8 cellular contexts compared by ENCODE assay signal in genomic region chr2:208040199-208041171, GRCh38. TPM values are rescaled to one million over a fixed set of nuclear protein-coding genes. Genes with fewer than 3 reads are reported as not detected.
A peak's percentile ranks its signal among the peaks of the same experiment; 100 is the strongest.
DNase-seq lines count a peak whose midpoint lies in the region; ATAC-seq and TF ChIP-seq lines count a peak whose summit lies in the region.

No MANE protein-coding gene starts in this region.

- H3K4me2 ChIP-seq in OCI-LY3 (ENCODE audit: low read length): peak overlapping the region; percentile 10; the same call in 1 of the 2 replicates

- H4K20me1 ChIP-seq in OCI-LY3 (ENCODE audit: insufficient read depth, low read length): no peaks in the 10 kb centered on the region

- peak; percentile 74 for ATAC-seq in CD4-positive, alpha-beta T cell (ENCODE audit: poor library complexity)
- ATAC-seq in GM19324 (IDR thresholded peaks at IDR 0.05; ENCODE audit: low FRiP score, unreplicated experiment) (peak; percentile 80), HG03342 (IDR thresholded peaks at IDR 0.05; ENCODE audit: unreplicated experiment) (peak; percentile 68)
- peak; percentile 68 to 71 for ATAC-seq in natural killer cell treated with Interleukin-12 subunit alpha and Interleukin-12 subunit beta and Interleukin-15 and Interleukin-18, amount 100 ng/mL, for 72 hours

- 35 to 40% (median 36%) methylated on average over 8 of the region's 8 CpGs for WGBS in stomach, 5 donors

- peak; percentile 62 for TF ChIP-seq CTCF in CD4-positive, alpha-beta T cell (IDR thresholded peaks at IDR 0.05)
- TF ChIP-seq CTCF in OCI-LY3 (IDR thresholded peaks at IDR 0.05; ENCODE audit: low read depth, low read length) (peak; percentile 86), stomach (IDR thresholded peaks at IDR 0.05) (peak in 5 of 7 experiments; percentile 49 to 71 (median 64))

- no peaks in the 10 kb centered on the region for H3K36me3 ChIP-seq in OCI-LY3 (replicated peaks; ENCODE audit: low read depth, low read length)
- no peaks in the 10 kb centered on the region for H3K36me3 ChIP-seq in stomach

- no peaks in the 10 kb centered on the region for H3K4me1 Mint-ChIP-seq in CD4-positive, alpha-beta T cell (ENCODE audit: low read depth)
- H3K4me1 Mint-ChIP-seq in natural killer cell treated with Interleukin-12 subunit alpha and Interleukin-12 subunit beta and Interleukin-15 and Interleukin-18, amount 100 ng/mL, for 72 hours (ENCODE audit: low read depth in 2 of 2): peaks cover 0 to 2% of the 10 kb centered on the region in 2 donors

- CTCF ChIA-PET in CD4-positive, alpha-beta T cell (lab: Charles Lee): interaction anchor here (0.7 to 1.5 kb wide), 10 partner anchors 9 to 1346 kb away, joined by 3 to 4 read pairs (median 3); partner anchors contain the start of genes CCNYL1 and PLEKHM3

- H3K27ac Mint-ChIP-seq in CD4-positive, alpha-beta T cell: no peak overlapping the region
- no peak overlapping the region for H3K27ac Mint-ChIP-seq in natural killer cell treated with Interleukin-12 subunit alpha and Interleukin-12 subunit beta and Interleukin-15 and Interleukin-18, amount 100 ng/mL, for 72 hours

- no peaks in the 10 kb centered on the region for H3K9me3 ChIP-seq in CD4-positive, alpha-beta T cell (ENCODE audit: control insufficient read depth, low read length)
- H3K9me3 ChIP-seq in OCI-LY3 (ENCODE audit: insufficient read depth, low read length): no peaks in the 10 kb centered on the region
- no peaks in the 10 kb centered on the region for H3K9me3 ChIP-seq in stomach

- H3K79me2 ChIP-seq in OCI-LY3 (ENCODE audit: low read length): no peaks in the 10 kb centered on the region

- H3K36me3 Mint-ChIP-seq in CD4-positive, alpha-beta T cell (ENCODE audit: low read depth): no peaks in the 10 kb centered on the region
- no peaks in the 10 kb centered on the region for H3K36me3 Mint-ChIP-seq in natural killer cell treated with Interleukin-12 subunit alpha and Interleukin-12 subunit beta and Interleukin-15 and Interleukin-18, amount 100 ng/mL, for 72 hours

- intact Hi-C loops in CD4-positive, alpha-beta T cell (cut with DNase I, micrococcal nuclease): loop anchor here in 1 of 2 experiments (1.0 to 5.0 kb wide), 2 partner anchors 294 to 413 kb away; partner anchors contain the start of gene METTL21A
- intact Hi-C loops in stomach (cut with DNase I; ENCODE audit: low total_unique reads): no loop called here

- H3K4me1 ChIP-seq in OCI-LY3 (ENCODE audit: low read length) (peaks cover 10% of the 10 kb centered on the region), stomach (peaks cover 0 to 5% (median 2%) of the 10 kb centered on the region in 4 donors)

- H3K27ac ChIP-seq in CD4-positive, alpha-beta T cell (ENCODE audit: low read depth, low read length): no peak overlapping the region
- H3K27ac ChIP-seq in OCI-LY3 (ENCODE audit: low read length) (no peak overlapping the region), stomach (no peak overlapping the region)

- no peak overlapping the region for H3K4me3 Mint-ChIP-seq in CD4-positive, alpha-beta T cell
- H3K4me3 Mint-ChIP-seq in natural killer cell treated with Interleukin-12 subunit alpha and Interleukin-12 subunit beta and Interleukin-15 and Interleukin-18, amount 100 ng/mL, for 72 hours: no peak overlapping the region

- H3K27me3 ChIP-seq in CD4-positive, alpha-beta T cell (ENCODE audit: control insufficient read depth, insufficient read depth, low read length): no peaks in the 10 kb centered on the region
- no peaks in the 10 kb centered on the region for H3K27me3 ChIP-seq in OCI-LY3 (ENCODE audit: low read depth, low read length)
- H3K27me3 ChIP-seq in stomach: no peaks in the 10 kb centered on the region

- no peak overlapping the region for H3K4me3 ChIP-seq in OCI-LY3 (ENCODE audit: low read length)
- H3K4me3 ChIP-seq in stomach: no peak overlapping the region

- H2AFZ ChIP-seq in OCI-LY3 (ENCODE audit: low read depth, low read length): no peak overlapping the region

- no peaks in the 10 kb centered on the region for H3K9me3 Mint-ChIP-seq in CD4-positive, alpha-beta T cell
- H3K9me3 Mint-ChIP-seq in natural killer cell treated with Interleukin-12 subunit alpha and Interleukin-12 subunit beta and Interleukin-15 and Interleukin-18, amount 100 ng/mL, for 72 hours: no peaks in the 10 kb centered on the region

- POLR2A ChIA-PET in CD4-positive, alpha-beta T cell (lab: Charles Lee): interaction anchor here (0.6 to 1.1 kb wide), 4 partner anchors 16 to 511 kb away, joined by 3 read pairs; partner anchors contain the start of gene CREB1

- no peak for TF ChIP-seq EP300 in stomach (IDR thresholded peaks at IDR 0.05)

- H3K9ac ChIP-seq in OCI-LY3 (ENCODE audit: low read length): no peak overlapping the region

- H3K27me3 Mint-ChIP-seq in CD4-positive, alpha-beta T cell: no peaks in the 10 kb centered on the region
- peaks cover 10 to 13% of the 10 kb centered on the region in 2 donors for H3K27me3 Mint-ChIP-seq in natural killer cell treated with Interleukin-12 subunit alpha and Interleukin-12 subunit beta and Interleukin-15 and Interleukin-18, amount 100 ng/mL, for 72 hours

- TF ChIP-seq POLR2A in stomach (IDR thresholded peaks at IDR 0.05): no peak

- peak; percentile 41 to 62 (median 48) for DNase-seq in CD4-positive, alpha-beta T cell
- DNase-seq in activated T-cell treated with anti-CD3 and anti-CD28 coated beads for 48 hours (ENCODE audit: low read depth) (peak; percentile 67), fibroblast of gingiva (ENCODE audit: low read depth) (peak; percentile 64), stomach (peak; percentile 72)
- DNase-seq in natural killer cell treated with Interleukin-12 subunit alpha and Interleukin-12 subunit beta and Interleukin-15 and Interleukin-18, amount 100 ng/mL, for 72 hours (ENCODE audit: low spot score): peak; percentile 70

RNA-seq across cellular contexts. Expression of gene PLEKHM3, which starts 15.2 kb away (rescaled TPM):
- total RNA-seq in CD4-positive, alpha-beta T cell: 10 to 100 TPM; 11.3 to 11.6 TPM
- total RNA-seq in natural killer cell treated with Interleukin-12 subunit alpha and Interleukin-12 subunit beta and Interleukin-15 and Interleukin-18, amount 100 ng/mL, for 72 hours: 10 to 100 TPM in 1 of 2 donors, 1 to 10 TPM in 1; 8.1 to 10.3 TPM
- total RNA-seq in stomach: 10 to 100 TPM in 3 of 5 donors, 1 to 10 TPM in 2; 4.9 to 35.1 (median 11.3) TPM
- polyA plus RNA-seq in stomach: 1 to 10 TPM; 2.1 to 3.5 (median 2.7) TPM
